8 cellular contexts compared by ENCODE assay signal in the genomic region with DNA sequence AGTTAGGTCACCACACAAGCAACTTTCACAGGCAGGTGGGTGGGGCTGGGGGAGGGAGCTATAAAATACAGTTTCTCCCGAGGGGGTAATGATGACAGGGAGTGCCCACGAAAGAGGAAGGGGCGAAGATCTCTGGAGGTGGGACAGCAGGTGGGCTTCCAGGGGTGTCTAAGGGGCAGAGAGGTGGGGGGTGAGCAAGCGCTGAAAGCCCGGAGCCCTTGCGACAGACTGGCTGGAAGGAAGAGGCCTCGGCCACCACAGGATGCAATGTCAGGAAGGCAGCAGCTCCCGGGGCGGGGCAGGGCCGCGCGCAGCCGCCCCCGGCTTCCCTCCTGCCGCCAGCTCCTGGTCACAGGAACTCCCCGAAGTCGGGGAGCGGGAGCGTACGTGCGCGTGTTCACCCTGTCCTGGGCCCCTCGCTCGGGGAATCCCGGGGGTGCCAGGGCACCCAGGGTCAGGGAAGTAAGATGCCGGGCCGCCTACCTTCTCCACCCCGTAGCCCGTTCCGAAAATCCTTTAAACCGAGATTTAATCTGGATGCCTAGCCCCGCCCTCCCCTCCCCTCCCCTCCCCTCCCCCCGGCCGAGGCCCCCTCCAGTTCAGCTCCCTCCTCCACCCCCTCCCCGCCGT.
DNase-seq lines count a peak whose midpoint lies in the region; ATAC-seq and TF ChIP-seq lines count a peak whose summit lies in the region.

No MANE protein-coding gene starts in this region.

- CTCF ChIA-PET in activated CD8-positive, alpha-beta T cell treated with anti-CD3 and anti-CD28 coated beads, Interleukin-2, amount 10 ng/mL, durations not matched to agents 7 days and 5 days (lab: Charles Lee) = no interaction called here
- CTCF ChIA-PET in naive thymus-derived CD4-positive, alpha-beta T cell (lab: Charles Lee) = interaction anchor here (0.6 kb wide), 2 partner anchors 106 to 1195 kb away, joined by 3 read pairs; partner anchors contain the start of gene PPIF

- peak overlapping the region; percentile 91 for H3K9ac ChIP-seq in KMS-11

- no peaks in the 10 kb centered on the region for H4K20me1 ChIP-seq in KMS-11 (ENCODE audit: insufficient read depth)

- H3K27me3 Mint-ChIP-seq in activated CD8-positive, alpha-beta T cell treated with anti-CD3 and anti-CD28 coated beads, Interleukin-2, amount 10 ng/mL, durations not matched to agents 7 days and 5 days (ENCODE audit: low read depth) = no peaks in the 10 kb centered on the region
- no peaks in the 10 kb centered on the region for H3K27me3 Mint-ChIP-seq in naive thymus-derived CD4-positive, alpha-beta T cell

- H3K36me3 ChIP-seq in KMS-11 (ENCODE audit: insufficient read depth) = no peaks in the 10 kb centered on the region
- H3K36me3 ChIP-seq in esophagus (ENCODE audit: control insufficient read depth in 2 of 2, insufficient read depth in 2 of 2, low read length in 1 of 2) = peaks cover 0 to 10% of the 10 kb centered on the region in 2 donors
- no peaks in the 10 kb centered on the region for H3K36me3 ChIP-seq in naive thymus-derived CD4-positive, alpha-beta T cell (ENCODE audit: control insufficient read depth in 2 of 3, insufficient read depth in 3 of 3, low read length in 3 of 3)
- H3K36me3 ChIP-seq in thymus (ENCODE audit: control insufficient read depth, insufficient read depth) = no peaks in the 10 kb centered on the region

- in situ Hi-C loops in G401 (cut with HindIII; ENCODE audit: low sequenced_read_pairs) = no loop called here

- DNase-seq in AG08396 (ENCODE audit: low spot score) (peak; percentile 86), G401 (ENCODE audit: low spot score) (no peak)
- peak; percentile 57 for DNase-seq in activated CD8-positive, alpha-beta T cell treated with anti-CD3 and anti-CD28 coated beads, Interleukin-2, amount 10 ng/mL, durations not matched to agents 7 days and 5 days
- DNase-seq in naive thymus-derived CD4-positive, alpha-beta T cell = peak in 3 of 9 donors; percentile 29 to 84 (median 31)

- H3K27ac ChIP-seq in KMS-11 = peak overlapping the region; percentile 93
- peak overlapping the region; percentile 80 for H3K27ac ChIP-seq in esophagus (ENCODE audit: low read depth in 2 of 2, low read length in 1 of 2)
- H3K27ac ChIP-seq in naive thymus-derived CD4-positive, alpha-beta T cell (ENCODE audit: low read depth, low read length) = no peak overlapping the region
- H3K27ac ChIP-seq in thymus (ENCODE audit: low read depth) = peak overlapping the region; percentile 80

- peak; percentile 23 for ATAC-seq in GM19035 (IDR thresholded peaks at IDR 0.05; ENCODE audit: unreplicated experiment)
- peak; percentile 23 for ATAC-seq in activated CD8-positive, alpha-beta T cell treated with anti-CD3 and anti-CD28 coated beads, Interleukin-2, amount 10 ng/mL, durations not matched to agents 7 days and 5 days
- peak; percentile 63 for ATAC-seq in naive thymus-derived CD4-positive, alpha-beta T cell

- H3K9me3 Mint-ChIP-seq in activated CD8-positive, alpha-beta T cell treated with anti-CD3 and anti-CD28 coated beads, Interleukin-2, amount 10 ng/mL, durations not matched to agents 7 days and 5 days (ENCODE audit: insufficient read depth) = no peaks in the 10 kb centered on the region
- no peaks in the 10 kb centered on the region for H3K9me3 Mint-ChIP-seq in naive thymus-derived CD4-positive, alpha-beta T cell

- H3K4me1 ChIP-seq in KMS-11 (ENCODE audit: low read depth, poor library complexity, severe bottlenecking) (peaks cover 38% of the 10 kb centered on the region), esophagus (ENCODE audit: control insufficient read depth in 2 of 2, insufficient read depth in 2 of 2, low read length in 1 of 2) (peaks cover 19 to 50% of the 10 kb centered on the region in 2 donors), thymus (ENCODE audit: control insufficient read depth, insufficient read depth, low read length) (peaks cover 28% of the 10 kb centered on the region)
- peaks cover 27 to 33% of the 10 kb centered on the region in 2 donors for H3K4me1 ChIP-seq in naive thymus-derived CD4-positive, alpha-beta T cell (ENCODE audit: control insufficient read depth in 2 of 2, insufficient read depth in 2 of 2, low read length in 2 of 2)

- H3K4me3 ChIP-seq in KMS-11 (IDR thresholded peaks at IDR 0.05; ENCODE audit: insufficient read depth, low read depth, low read length) (no peak overlapping the region), esophagus (ENCODE audit: low read depth in 1 of 2, low read length in 2 of 2) (peak overlapping the region; percentile 47 to 49), thymus (ENCODE audit: low read length) (peak overlapping the region; percentile 68)
- peak overlapping the region; percentile 44 for H3K4me3 ChIP-seq in naive thymus-derived CD4-positive, alpha-beta T cell (ENCODE audit: low read length)

- H3K4me3 Mint-ChIP-seq in activated CD8-positive, alpha-beta T cell treated with anti-CD3 and anti-CD28 coated beads, Interleukin-2, amount 10 ng/mL, durations not matched to agents 7 days and 5 days = peak overlapping the region; percentile 80
- peak overlapping the region; percentile 80 to 87 (median 83) for H3K4me3 Mint-ChIP-seq in naive thymus-derived CD4-positive, alpha-beta T cell

- H3K27ac Mint-ChIP-seq in activated CD8-positive, alpha-beta T cell treated with anti-CD3 and anti-CD28 coated beads, Interleukin-2, amount 10 ng/mL, durations not matched to agents 7 days and 5 days = peak overlapping the region; percentile 82
- peak overlapping the region in 5 of 9 donors; percentile 51 to 85 (median 65) for H3K27ac Mint-ChIP-seq in naive thymus-derived CD4-positive, alpha-beta T cell

- H3K27me3 ChIP-seq in KMS-11 (ENCODE audit: insufficient read depth, low read depth) = no peaks in the 10 kb centered on the region
- H3K27me3 ChIP-seq in esophagus (ENCODE audit: control insufficient read depth in 1 of 2, insufficient read depth in 2 of 2, low read length in 2 of 2) = no peaks in the 10 kb centered on the region
- H3K27me3 ChIP-seq in naive thymus-derived CD4-positive, alpha-beta T cell (ENCODE audit: control insufficient read depth in 2 of 2, insufficient read depth in 2 of 2, low read length in 2 of 2) = no peaks in the 10 kb centered on the region
- H3K27me3 ChIP-seq in thymus (ENCODE audit: control insufficient read depth, insufficient read depth) = no peaks in the 10 kb centered on the region

- peak overlapping the region; percentile 53 for H3K4me2 ChIP-seq in KMS-11

- no peak for TF ChIP-seq CTCF in KMS-11 (conservative IDR thresholded peaks at IDR 0.05; ENCODE audit: low read depth, low read length)

- 4 to 6% methylated on average over 26 to 36 of the region's 36 CpGs for WGBS in esophagus, 2 donors
- WGBS in thymus = under 1% methylated on average over 36 of the region's 36 CpGs

- no peaks in the 10 kb centered on the region for H3K9me3 ChIP-seq in esophagus (ENCODE audit: control insufficient read depth in 2 of 2, insufficient read depth in 1 of 2, low read depth in 1 of 2, low read length in 1 of 2)
- H3K9me3 ChIP-seq in naive thymus-derived CD4-positive, alpha-beta T cell (ENCODE audit: control insufficient read depth in 2 of 3, low read length in 3 of 3) = no peaks in the 10 kb centered on the region
- H3K9me3 ChIP-seq in thymus (ENCODE audit: control insufficient read depth) = no peaks in the 10 kb centered on the region

- peaks cover 35% of the 10 kb centered on the region for H3K79me2 ChIP-seq in KMS-11 (ENCODE audit: insufficient read depth, low read depth)

- peaks cover 12% of the 10 kb centered on the region for H3K36me3 Mint-ChIP-seq in activated CD8-positive, alpha-beta T cell treated with anti-CD3 and anti-CD28 coated beads, Interleukin-2, amount 10 ng/mL, durations not matched to agents 7 days and 5 days (ENCODE audit: low read depth)
- peaks cover 0 to 3% (median 0%) of the 10 kb centered on the region in 5 donors for H3K36me3 Mint-ChIP-seq in naive thymus-derived CD4-positive, alpha-beta T cell

- intact Hi-C loops in naive thymus-derived CD4-positive, alpha-beta T cell (cut with micrococcal nuclease) = loop anchor here (1.0 to 5.0 kb wide), 11 partner anchors 44 to 1213 kb away; partner anchors contain the start of genes ZCCHC24 (in 2 of the 2), POLR3A (in 1 of the 2) and ZMIZ1 (in 1 of the 2)

- peak overlapping the region; percentile 59 for H2AFZ ChIP-seq in KMS-11 (ENCODE audit: low read depth)

- POLR2A ChIA-PET in activated CD8-positive, alpha-beta T cell treated with anti-CD3 and anti-CD28 coated beads, Interleukin-2, amount 10 ng/mL, durations not matched to agents 7 days and 5 days (lab: Charles Lee) = interaction anchor here (0.7 to 2.3 kb wide), 6 partner anchors 13 to 106 kb away, joined by 3 to 13 read pairs (median 4); no protein-coding TSS in a partner anchor
- POLR2A ChIA-PET in naive thymus-derived CD4-positive, alpha-beta T cell (lab: Charles Lee) = interaction anchor here (0.6 kb wide), 1 partner anchor 190 kb away, joined by 5 read pairs; no protein-coding TSS in a partner anchor

- peaks cover 60% of the 10 kb centered on the region for H3K4me1 Mint-ChIP-seq in activated CD8-positive, alpha-beta T cell treated with anti-CD3 and anti-CD28 coated beads, Interleukin-2, amount 10 ng/mL, durations not matched to agents 7 days and 5 days (ENCODE audit: low read depth)
- H3K4me1 Mint-ChIP-seq in naive thymus-derived CD4-positive, alpha-beta T cell = peaks cover 37 to 57% (median 39%) of the 10 kb centered on the region in 7 donors
